9 cellular contexts compared by ENCODE assay signal in the genomic region with DNA sequence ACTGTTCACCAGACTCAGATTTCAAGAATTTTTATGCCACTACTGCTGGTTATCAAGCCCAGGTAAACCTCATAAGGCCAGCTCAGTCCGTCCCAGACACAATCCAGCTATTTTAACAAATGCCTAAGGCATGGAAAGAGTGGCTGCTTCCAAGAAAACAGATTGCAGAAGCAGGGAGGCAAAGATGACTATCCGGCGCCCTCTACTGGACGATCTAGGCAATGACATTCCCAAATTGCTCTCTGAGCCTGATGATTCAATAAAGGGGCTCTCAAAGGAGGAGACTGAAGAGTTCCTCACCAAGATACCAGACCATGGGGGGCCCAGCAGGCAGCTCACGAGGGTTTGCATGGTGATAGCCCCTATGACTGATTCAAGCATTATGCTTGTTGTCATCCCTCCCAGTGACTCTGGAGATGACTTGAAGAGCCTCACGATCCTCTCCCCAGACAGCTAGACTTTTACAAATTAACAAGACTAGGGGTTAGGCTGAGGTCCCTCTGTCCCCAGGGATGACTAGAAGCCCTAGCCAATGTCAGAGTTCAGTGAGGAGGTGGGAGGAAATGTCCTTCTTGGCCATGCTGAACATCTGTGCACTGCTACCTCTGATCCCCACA. TPM values are rescaled to one million over a fixed set of nuclear protein-coding genes. Genes with fewer than 3 reads are reported as not detected.
A peak's percentile ranks its signal among the peaks of the same experiment; 100 is the strongest.
DNase-seq lines count a peak whose midpoint lies in the region; ATAC-seq, FAIRE-seq and TF ChIP-seq lines count a peak whose summit lies in the region.
"Had no signal": no experiment of that assay in that cellular context is flagged by ENCODE, and none has a peak within 500 bp of the region (broad histone marks: within the 10 kb centered on the region; RNA-seq: fewer than 3 reads in every experiment).

No MANE protein-coding gene starts in this region.

- TF ChIP-seq CTCF in GM12801 (IDR thresholded peaks at IDR 0.05; ENCODE audit: extremely low read depth, insufficient read length) (peak; percentile 40), SU-DHL-6 (IDR thresholded peaks at IDR 0.05; ENCODE audit: insufficient read depth, low read length, poor library complexity, severe bottlenecking) (peak; percentile 85), choroid plexus epithelial cell (conservative IDR thresholded peaks at IDR 0.05; ENCODE audit: low read depth, low read length) (peak; percentile 93), left lung (IDR thresholded peaks at IDR 0.05) (peak; percentile 83 to 90)

- H2AFZ ChIP-seq in SU-DHL-6 (ENCODE audit: low read depth, low read length, severe bottlenecking): no peak overlapping the region

- TF ChIP-seq RAD21 in Ishikawa (IDR thresholded peaks at IDR 0.05; ENCODE audit: low read depth): peak; percentile 68

- H3K4me2 ChIP-seq in SU-DHL-6 (ENCODE audit: low read depth, low read length, poor library complexity, severe bottlenecking): no peak overlapping the region

- no peaks in the 10 kb centered on the region for H3K79me2 ChIP-seq in SU-DHL-6 (ENCODE audit: insufficient read depth, low read length)

- no peaks in the 10 kb centered on the region for H3K4me1 ChIP-seq in left lung

- H3K36me3 ChIP-seq in SU-DHL-6 (ENCODE audit: low read length) (no peaks in the 10 kb centered on the region), left lung (no peaks in the 10 kb centered on the region)

- H3K27ac ChIP-seq in SU-DHL-6 (ENCODE audit: low read depth, low read length) (no peak overlapping the region), left lung (no peak overlapping the region)
- H3K27ac ChIP-seq: epithelial cell of prostate had no signal

- H3K9me2 ChIP-seq in SU-DHL-6 (replicated peaks; ENCODE audit: insufficient read depth, low read length): no peaks in the 10 kb centered on the region

- intact Hi-C loops in left lung (cut with DNase I): no loop called here

- FAIRE-seq in A204.1 (lab: Jason Lieb, UNC): peak; percentile 3

- peaks cover 12% of the 10 kb centered on the region; the same call in 1 of the 2 replicates for H3K9me3 ChIP-seq in SU-DHL-6 (ENCODE audit: insufficient read depth, low read length)
- H3K9me3 ChIP-seq in left lung: peaks cover 0 to 13% of the 10 kb centered on the region in 2 donors

- H3K27me3 ChIP-seq in SU-DHL-6 (ENCODE audit: low read length): no peaks in the 10 kb centered on the region
- no peaks in the 10 kb centered on the region for H3K27me3 ChIP-seq in left lung

- H3K4me3 ChIP-seq in SU-DHL-6 (ENCODE audit: insufficient read depth, low read length, poor library complexity, severe bottlenecking) (no peak overlapping the region), choroid plexus epithelial cell (ENCODE audit: low read depth, low read length) (no peak overlapping the region), left lung (no peak overlapping the region)

- peak; percentile 73 for DNase-seq in choroid plexus epithelial cell (ENCODE audit: low read depth)
- no peak for DNase-seq in left lung
- peak; percentile 28 for DNase-seq in stimulated activated CD8-positive, alpha-beta memory T cell treated with anti-CD3 and anti-CD28 coated beads, Interleukin-7, amount 100 ng/mL, for 24 hours (ENCODE audit: low read depth)

- no peaks in the 10 kb centered on the region for H3F3A ChIP-seq in SU-DHL-6 (ENCODE audit: insufficient read depth)

- no peak for TF ChIP-seq EP300 in Ishikawa (IDR thresholded peaks at IDR 0.05; ENCODE audit: borderline replicate concordance)

- ATAC-seq in left lung (peak; percentile 84), HG03378 (IDR thresholded peaks at IDR 0.05; ENCODE audit: unreplicated experiment) (no peak)

- no peaks in the 10 kb centered on the region for H4K20me1 ChIP-seq in SU-DHL-6 (ENCODE audit: low read depth, low read length)

- H3K9ac ChIP-seq in SU-DHL-6 (ENCODE audit: low read length): no peak overlapping the region

TF ChIP-seq in Ishikawa, 13 proteins besides CTCF, POLR2A, EP300 and RAD21:
- TF ChIP-seq EGR1 (IDR thresholded peaks at IDR 0.05) (no peak), FOXM1 (IDR thresholded peaks at IDR 0.05; ENCODE audit: borderline replicate concordance, low read depth) (no peak), ZBTB7A (IDR thresholded peaks at IDR 0.05; ENCODE audit: low read depth) (no peak), TEAD4 (IDR thresholded peaks at IDR 0.05) (no peak), TCF12 (IDR thresholded peaks at IDR 0.05; ENCODE audit: low read depth) (no peak), CREB1 (IDR thresholded peaks at IDR 0.05; ENCODE audit: low read depth) (no peak), TAF1 (IDR thresholded peaks at IDR 0.05; ENCODE audit: low read depth) (no peak), CEBPB (IDR thresholded peaks at IDR 0.05) (no peak), YY1 (IDR thresholded peaks at IDR 0.05; ENCODE audit: low read depth) (no peak), NFIC (IDR thresholded peaks at IDR 0.05) (no peak)
- TF ChIP-seq, protein P1, sequence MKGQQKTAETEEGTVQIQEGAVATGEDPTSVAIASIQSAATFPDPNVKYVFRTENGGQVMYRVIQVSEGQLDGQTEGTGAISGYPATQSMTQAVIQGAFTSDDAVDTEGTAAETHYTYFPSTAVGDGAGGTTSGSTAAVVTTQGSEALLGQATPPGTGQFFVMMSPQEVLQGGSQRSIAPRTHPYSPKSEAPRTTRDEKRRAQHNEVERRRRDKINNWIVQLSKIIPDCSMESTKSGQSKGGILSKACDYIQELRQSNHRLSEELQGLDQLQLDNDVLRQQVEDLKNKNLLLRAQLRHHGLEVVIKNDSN (IDR thresholded peaks at IDR 0.05): no peak
- TF ChIP-seq, protein P2, sequence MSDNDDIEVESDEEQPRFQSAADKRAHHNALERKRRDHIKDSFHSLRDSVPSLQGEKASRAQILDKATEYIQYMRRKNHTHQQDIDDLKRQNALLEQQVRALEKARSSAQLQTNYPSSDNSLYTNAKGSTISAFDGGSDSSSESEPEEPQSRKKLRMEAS (IDR thresholded peaks at IDR 0.05): no peak
- TF ChIP-seq, protein P3, sequence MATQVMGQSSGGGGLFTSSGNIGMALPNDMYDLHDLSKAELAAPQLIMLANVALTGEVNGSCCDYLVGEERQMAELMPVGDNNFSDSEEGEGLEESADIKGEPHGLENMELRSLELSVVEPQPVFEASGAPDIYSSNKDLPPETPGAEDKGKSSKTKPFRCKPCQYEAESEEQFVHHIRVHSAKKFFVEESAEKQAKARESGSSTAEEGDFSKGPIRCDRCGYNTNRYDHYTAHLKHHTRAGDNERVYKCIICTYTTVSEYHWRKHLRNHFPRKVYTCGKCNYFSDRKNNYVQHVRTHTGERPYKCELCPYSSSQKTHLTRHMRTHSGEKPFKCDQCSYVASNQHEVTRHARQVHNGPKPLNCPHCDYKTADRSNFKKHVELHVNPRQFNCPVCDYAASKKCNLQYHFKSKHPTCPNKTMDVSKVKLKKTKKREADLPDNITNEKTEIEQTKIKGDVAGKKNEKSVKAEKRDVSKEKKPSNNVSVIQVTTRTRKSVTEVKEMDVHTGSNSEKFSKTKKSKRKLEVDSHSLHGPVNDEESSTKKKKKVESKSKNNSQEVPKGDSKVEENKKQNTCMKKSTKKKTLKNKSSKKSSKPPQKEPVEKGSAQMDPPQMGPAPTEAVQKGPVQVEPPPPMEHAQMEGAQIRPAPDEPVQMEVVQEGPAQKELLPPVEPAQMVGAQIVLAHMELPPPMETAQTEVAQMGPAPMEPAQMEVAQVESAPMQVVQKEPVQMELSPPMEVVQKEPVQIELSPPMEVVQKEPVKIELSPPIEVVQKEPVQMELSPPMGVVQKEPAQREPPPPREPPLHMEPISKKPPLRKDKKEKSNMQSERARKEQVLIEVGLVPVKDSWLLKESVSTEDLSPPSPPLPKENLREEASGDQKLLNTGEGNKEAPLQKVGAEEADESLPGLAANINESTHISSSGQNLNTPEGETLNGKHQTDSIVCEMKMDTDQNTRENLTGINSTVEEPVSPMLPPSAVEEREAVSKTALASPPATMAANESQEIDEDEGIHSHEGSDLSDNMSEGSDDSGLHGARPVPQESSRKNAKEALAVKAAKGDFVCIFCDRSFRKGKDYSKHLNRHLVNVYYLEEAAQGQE (IDR thresholded peaks at IDR 0.05; ENCODE audit: low read depth): no peak

RNA-seq across cellular contexts. Expression of a gene that starts 25.0 kb away (rescaled TPM):
- 10 to 100 TPM; 16.9 to 26.7 TPM for total RNA-seq in left lung

RNA-seq across cellular contexts. Expression of a gene that starts 45.8 kb away (rescaled TPM):
- total RNA-seq in left lung: 10 to 100 TPM in 1 of 2 donors, 1 to 10 TPM in 1; 4.7 to 10.8 TPM

Comparison
In these comparisons a context has a peak if more than half of its experiments do, and no peak if none do; other contexts are left out.
1. CTCF ChIP-seq: peak in every context shown above with its lines; median percentile 93 in choroid plexus epithelial cell; 86 in left lung; 85 in SU-DHL-6; 40 in GM12801.
2. DNase-seq: peak in choroid plexus epithelial cell (single experiment) and stimulated activated CD8-positive, alpha-beta memory T cell treated with anti-CD3 and anti-CD28 coated beads, Interleukin-7, amount 100 ng/mL, for 24 hours (single experiment); none in left lung (0 of 2).